Comparison of ENCODE assay signal across 8 cellular contexts in genomic region chr9:121699271-121700164, GRCh38. TPM values are rescaled to one million over a fixed set of nuclear protein-coding genes. Genes with fewer than 3 reads are reported as not detected.
A peak's percentile ranks its signal among the peaks of the same experiment; 100 is the strongest.
DNase-seq lines count a peak whose midpoint lies in the region; ATAC-seq, FAIRE-seq and TF ChIP-seq lines count a peak whose summit lies in the region.

No MANE protein-coding gene starts in this region.

- no peak for FAIRE-seq in D721Med (lab: Jason Lieb, UNC)

- H3K36me3 Mint-ChIP-seq in glutamatergic neuron (ENCODE audit: unreplicated experiment) = no peaks in the 10 kb centered on the region
- no peaks in the 10 kb centered on the region for H3K36me3 Mint-ChIP-seq in progenitor cell of endocrine pancreas (ENCODE audit: insufficient read depth)

- no peak for TF ChIP-seq CTCF in glutamatergic neuron (IDR thresholded peaks at IDR 0.05; ENCODE audit: partially characterized antibody, unreplicated experiment)
- TF ChIP-seq CTCF in progenitor cell of endocrine pancreas (IDR thresholded peaks at IDR 0.05; ENCODE audit: unreplicated experiment) = no peak
- no peak for TF ChIP-seq CTCF in D721Med (IDR thresholded peaks at IDR 0.05; ENCODE audit: insufficient read depth, missing control alignments)

- peak; percentile 80 for ATAC-seq in GM21381 (IDR thresholded peaks at IDR 0.05; ENCODE audit: unreplicated experiment)

- H3K27ac Mint-ChIP-seq in glutamatergic neuron (ENCODE audit: unreplicated experiment) = peak overlapping the region; percentile 64
- H3K27ac Mint-ChIP-seq in progenitor cell of endocrine pancreas = peak overlapping the region; percentile 62

- H3K4me3 Mint-ChIP-seq in glutamatergic neuron (ENCODE audit: unreplicated experiment) = peak overlapping the region; percentile 82
- peak overlapping the region; percentile 78 for H3K4me3 Mint-ChIP-seq in progenitor cell of endocrine pancreas (ENCODE audit: low read depth)

- H3K27me3 Mint-ChIP-seq in glutamatergic neuron (ENCODE audit: unreplicated experiment) = peaks cover 8% of the 10 kb centered on the region
- H3K27me3 Mint-ChIP-seq in progenitor cell of endocrine pancreas = no peaks in the 10 kb centered on the region

- H3K4me1 Mint-ChIP-seq in glutamatergic neuron (ENCODE audit: low read depth, unreplicated experiment) (peaks cover 19% of the 10 kb centered on the region), progenitor cell of endocrine pancreas (ENCODE audit: low read depth) (peaks cover 9% of the 10 kb centered on the region)

- DNase-seq in DMS79 treated with DMSO at 0.1 percent for 48 hours (lab: John Stamatoyannopoulos, UW) (peak; percentile 31), NCI-H1092 (lab: John Stamatoyannopoulos, UW) (peak; percentile 36), activated T-helper 1 cell treated with Interleukin-2 at 50 U/mL for 16 hours (ENCODE audit: low read depth) (peak; percentile 6), glutamatergic neuron (peak; percentile 61), progenitor cell of endocrine pancreas (ENCODE audit: low spot score, unreplicated experiment) (peak; percentile 30), D721Med (ENCODE audit: insufficient read length, low spot score) (no peak), foreskin melanocyte (no peak)

- peaks cover 5% of the 10 kb centered on the region for H3K9me3 Mint-ChIP-seq in glutamatergic neuron (ENCODE audit: unreplicated experiment)
- H3K9me3 Mint-ChIP-seq in progenitor cell of endocrine pancreas (ENCODE audit: low read depth) = no peaks in the 10 kb centered on the region

RNA-seq across cellular contexts. Expression of gene DAB2IP, which starts 48.1 kb away (rescaled TPM):
- total RNA-seq in glutamatergic neuron (ENCODE audit: unreplicated experiment) = 32.9 TPM
- 63.2 and 67.8 TPM in 2 replicates for total RNA-seq in progenitor cell of endocrine pancreas

Comparison
In these comparisons a context has a peak if more than half of its experiments do, and no peak if none do; other contexts are left out.
1. DNase-seq: peak in DMS79 treated with DMSO at 0.1 percent for 48 hours (single experiment), NCI-H1092 (single experiment), activated T-helper 1 cell treated with Interleukin-2 at 50 U/mL for 16 hours (single experiment), glutamatergic neuron (single experiment) and progenitor cell of endocrine pancreas (single experiment); none in D721Med (single experiment) and foreskin melanocyte (single experiment).